Comparison of ENCODE assay signal across 15 cellular contexts in genomic region chr12:6292606-6293005, GRCh38. TPM values are rescaled to one million over a fixed set of nuclear protein-coding genes. Genes with fewer than 3 reads are reported as not detected.
A peak's percentile ranks its signal among the peaks of the same experiment; 100 is the strongest.
DNase-seq lines count a peak whose midpoint lies in the region; ATAC-seq and TF ChIP-seq lines count a peak whose summit lies in the region.
"Had no signal": no experiment of that assay in that cellular context is flagged by ENCODE, and none has a peak within 500 bp of the region (broad histone marks: within the 10 kb centered on the region; RNA-seq: fewer than 3 reads in every experiment).

No MANE protein-coding gene starts in this region.

- TF ChIP-seq CTCF in mammary epithelial cell (conservative IDR thresholded peaks at IDR 0.05 in 1 of 2, IDR thresholded peaks at IDR 0.05 in 1 of 2; ENCODE audit: extremely low read depth in 1 of 2, insufficient read depth in 1 of 2, low read depth in 1 of 2, low read length in 2 of 2) (no peak), transverse colon (IDR thresholded peaks at IDR 0.05) (no peak)

- no peaks in the 10 kb centered on the region for H3K36me3 ChIP-seq in mammary epithelial cell (ENCODE audit: insufficient read depth, low read length)
- H3K36me3 ChIP-seq in transverse colon = no peaks in the 10 kb centered on the region
- H3K36me3 ChIP-seq: thyroid gland had no signal

- DNase-seq in HS-5 (ENCODE audit: low read depth) = peak; percentile 68
- peak; percentile 51 for DNase-seq in mammary epithelial cell
- no peak for DNase-seq in left colon
- no peak for DNase-seq in transverse colon
- no peak for DNase-seq in glomerular visceral epithelial cell (ENCODE audit: extremely low spot score)
- DNase-seq in NCI-H187 treated with DMSO at 0.1 percent for 48 hours (lab: John Stamatoyannopoulos, UW) = no peak
- DNase-seq: activated CD4-positive, alpha-beta memory T cell treated with anti-CD3 and anti-CD28 coated beads, Interleukin-2, amount 10 ng/mL, durations not matched to agents 7 days and 5 days; CD8-positive, alpha-beta T cell; effector CD4-positive, alpha-beta T cell; islet precursor cell; NCI-H226; thyroid gland had no signal

- H3K27ac ChIP-seq in mammary epithelial cell (ENCODE audit: insufficient read depth, low read depth, low read length) = no peak overlapping the region
- H3K27ac ChIP-seq in transverse colon = peak overlapping the region; percentile 87 to 96 (median 90)
- H3K27ac ChIP-seq: thyroid gland had no signal

- H3K4me2 ChIP-seq in mammary epithelial cell (ENCODE audit: insufficient read depth, low read depth, low read length) = no peak overlapping the region

- no peaks in the 10 kb centered on the region for H4K20me1 ChIP-seq in mammary epithelial cell (ENCODE audit: insufficient read depth, low read length)

- H3K79me2 ChIP-seq in mammary epithelial cell (ENCODE audit: insufficient read depth, low read length) = no peaks in the 10 kb centered on the region

- H3K4me3 ChIP-seq in mammary epithelial cell (replicated peaks in 1 of 3; ENCODE audit: insufficient read depth in 1 of 3, low read depth in 2 of 3, low read length in 3 of 3) = no peak overlapping the region
- no peak overlapping the region for H3K4me3 ChIP-seq in transverse colon
- H3K4me3 ChIP-seq: thyroid gland had no signal

- intact Hi-C loops in mammary epithelial cell (cut with micrococcal nuclease) (no loop called here), left colon (cut with DNase I, micrococcal nuclease) (no loop called here), transverse colon (cut with DNase I; ENCODE audit: low total_unique reads) (no loop called here)

- H3K9me3 ChIP-seq in mammary epithelial cell (replicated peaks; ENCODE audit: insufficient read depth, low read length) = peaks cover 3% of the 10 kb centered on the region
- H3K9me3 ChIP-seq in transverse colon = no peaks in the 10 kb centered on the region
- H3K9me3 ChIP-seq: thyroid gland had no signal

- TF ChIP-seq POLR2A in transverse colon (IDR thresholded peaks at IDR 0.05) = no peak

- H3K4me1 ChIP-seq in mammary epithelial cell (ENCODE audit: insufficient read depth, low read length) = peaks cover 32% of the 10 kb centered on the region
- peaks cover 17 to 55% (median 33%) of the 10 kb centered on the region in 4 donors for H3K4me1 ChIP-seq in transverse colon

- H3K27me3 ChIP-seq in mammary epithelial cell (ENCODE audit: insufficient read depth, low read length) (no peaks in the 10 kb centered on the region), transverse colon (no peaks in the 10 kb centered on the region)
- H3K27me3 ChIP-seq: thyroid gland had no signal

- no peak overlapping the region for H2AFZ ChIP-seq in mammary epithelial cell (ENCODE audit: low read depth, low read length)

- ATAC-seq in left colon = peak; percentile 25
- no peak for ATAC-seq in HG02840 (IDR thresholded peaks at IDR 0.05; ENCODE audit: low FRiP score, unreplicated experiment)
- ATAC-seq: CD8-positive, alpha-beta T cell; SK-N-SH treated with all-trans-retinoic acid at 6 μM for 48 hours had no signal

- dilution Hi-C loops in mammary epithelial cell (cut with HindIII; ENCODE audit: low sequenced_read_pairs) = no loop called here

- no peak overlapping the region for H3K9ac ChIP-seq in mammary epithelial cell (ENCODE audit: insufficient read depth, low read length)

- in situ Hi-C loops in mammary epithelial cell (cut with MboI; ENCODE audit: low sequenced_read_pairs in 2 of 2) = no loop called here
- in situ Hi-C loops in transverse colon (cut with MboI; ENCODE audit: low pct_ligation_motif_present in 1 of 4, low pct_unique_long_range_greater_than_20kb in 1 of 4, low sequenced_read_pairs in 3 of 4) = no loop called here

- TF ChIP-seq EP300 in transverse colon (IDR thresholded peaks at IDR 0.05; ENCODE audit: low read depth) = no peak

- CTCF ChIA-PET in mammary epithelial cell (lab: Charles Lee; ENCODE audit: low non-redundant PET) = no interaction called here

- BruUV-seq in mammary epithelial cell (replicated peaks; lab: Mats Ljungman, UMichigan) = no TSS peak

- 63% methylated on average over 2 of the region's 2 CpGs for WGBS in mammary epithelial cell (ENCODE audit: low coverage, missing lambda C conversion rate)
- WGBS in transverse colon (ENCODE audit: low coverage in 1 of 2), 2 donors = 44 to 50% methylated on average over 2 of the region's 2 CpGs

RNA-seq across cellular contexts. Expression of gene PLEKHG6, which starts 17.9 kb away (rescaled TPM):
- total RNA-seq in mammary epithelial cell (1 to 10 TPM; 2.2 to 3.3 TPM), left colon (100 to 1,000 TPM; 140 to 147 TPM), transverse colon (100 to 1,000 TPM; 142 to 373 (median 198) TPM)
- 2.1 TPM for polyA plus RNA-seq in mammary epithelial cell
- not detected for polyA minus RNA-seq in mammary epithelial cell
- total RNA-seq: activated CD4-positive, alpha-beta memory T cell treated with anti-CD3 and anti-CD28 coated beads, Interleukin-2, amount 10 ng/mL, durations not matched to agents 7 days and 5 days; CD8-positive, alpha-beta T cell; glomerular endothelial cell had no signal

RNA-seq across cellular contexts. Expression of gene TNFRSF1A, which starts 49.3 kb away (rescaled TPM):
- total RNA-seq in mammary epithelial cell (100 to 1,000 TPM; 107 to 195 TPM), left colon (100 to 1,000 TPM; 140 to 170 TPM), transverse colon (100 to 1,000 TPM; 229 to 317 (median 258) TPM)
- polyA plus RNA-seq in mammary epithelial cell = 87.6 TPM
- 191 TPM for polyA minus RNA-seq in mammary epithelial cell

Comparison
In these comparisons a context has a peak if more than half of its experiments do, and no peak if none do; other contexts are left out.
1. DNase-seq: peak in HS-5 (single experiment) and mammary epithelial cell (single experiment); none in left colon (0 of 2), transverse colon (single experiment), glomerular visceral epithelial cell (single experiment) and NCI-H187 treated with DMSO at 0.1 percent for 48 hours (single experiment).
2. RNA of gene PLEKHG6, which starts 17.9 kb away (total RNA-seq): 142 to 373 TPM in transverse colon and 140 to 147 TPM in left colon; 2.2 to 3.3 TPM in mammary epithelial cell; every median in the first group is over 10 times any median in the second.